In the genomic region with DNA sequence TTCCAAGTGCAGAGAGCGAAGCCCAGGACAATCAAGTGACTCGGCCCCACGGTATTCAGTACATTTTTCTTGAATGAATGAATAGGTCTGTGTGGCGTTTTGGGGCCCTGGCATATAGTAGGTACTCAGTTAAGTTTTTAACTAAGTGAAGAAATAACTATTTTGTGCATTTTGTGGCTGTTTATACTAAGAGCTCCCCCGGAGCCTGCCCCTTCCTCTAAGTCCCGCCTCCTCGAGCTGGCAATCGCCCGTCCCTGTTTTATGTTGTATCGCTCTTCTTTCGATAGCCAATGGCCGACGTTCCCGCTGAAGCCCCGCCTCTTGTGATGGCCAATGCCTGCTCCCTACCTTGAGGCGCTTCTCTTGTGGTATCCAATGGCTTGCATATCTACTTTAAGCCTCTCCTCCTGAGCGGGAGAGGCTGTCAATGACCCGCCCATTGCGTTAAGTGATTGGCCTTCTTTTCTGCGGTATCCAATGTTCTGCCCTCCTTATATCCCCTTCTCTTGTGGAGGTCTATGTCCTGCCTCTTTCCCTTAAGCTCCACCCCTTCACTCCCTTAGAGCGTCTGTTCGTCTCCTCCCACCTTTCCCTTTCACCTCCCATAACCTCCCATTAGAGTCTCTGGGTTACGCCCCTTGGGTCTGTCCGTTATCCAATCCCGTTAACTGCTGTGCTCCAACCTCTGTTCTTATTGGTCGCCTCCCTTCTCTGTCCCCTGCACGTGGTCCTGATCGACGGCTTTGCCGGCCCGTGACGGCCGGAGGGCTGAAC, we compare ENCODE assay signal across 8 cellular contexts. TPM values are rescaled to one million over a fixed set of nuclear protein-coding genes. Genes with fewer than 3 reads are reported as not detected.
A peak's percentile ranks its signal among the peaks of the same experiment; 100 is the strongest.
DNase-seq lines count a peak whose midpoint lies in the region; ATAC-seq and TF ChIP-seq lines count a peak whose summit lies in the region.

No MANE protein-coding gene starts in this region.

- no peak overlapping the region for H3K18ac ChIP-seq in H9 (ENCODE audit: insufficient read length, low read depth, low read length)

- H3K9me3 Mint-ChIP-seq in H9 = peaks cover 0 to 3% of the 10 kb centered on the region in 2 experiments; a peak in 2 of 5 replicates
- H3K9me3 Mint-ChIP-seq in stimulated activated naive CD8-positive, alpha-beta T cell treated with anti-CD3 and anti-CD28 coated beads, Interleukin-15, amount 100 ng/mL, for 72 hours = no peaks in the 10 kb centered on the region

- peak; percentile 87 for ATAC-seq in RWPE2 (ENCODE audit: low read depth)
- ATAC-seq in stimulated activated naive CD8-positive, alpha-beta T cell treated with anti-CD3 and anti-CD28 coated beads, Interleukin-15, amount 100 ng/mL, for 72 hours = peak; percentile 92

- H3K4me1 ChIP-seq in H9 (ENCODE audit: insufficient read depth, low read length) (no peaks in the 10 kb centered on the region; the same call in 1 of the 2 replicates), RWPE2 (ENCODE audit: insufficient read depth, poor library complexity, severe bottlenecking) (no peaks in the 10 kb centered on the region)

- H3K27ac ChIP-seq in H9 (ENCODE audit: insufficient read length, low read depth, low read length) = no peak overlapping the region
- H3K27ac ChIP-seq in RWPE2 (ENCODE audit: poor library complexity, severe bottlenecking) = peak overlapping the region; percentile 74
- H3K27ac ChIP-seq in neural cell (ENCODE audit: low read length) = peak overlapping the region; percentile 84

- H3K79me2 ChIP-seq in H9 (ENCODE audit: insufficient read depth, low read length) (peaks cover 10% of the 10 kb centered on the region; the same call in 1 of the 2 replicates), neural cell (replicated peaks; ENCODE audit: insufficient read depth, low read length) (peaks cover 22% of the 10 kb centered on the region)

- H4K5ac ChIP-seq in H9 (ENCODE audit: insufficient read length, low read depth, low read length) = no peak overlapping the region

- H3K23ac ChIP-seq in H9 (ENCODE audit: insufficient read length, low read depth, low read length) = no peak overlapping the region

- no peak for TF ChIP-seq RAD21 in neural cell (conservative IDR thresholded peaks at IDR 0.05)

- no peak overlapping the region for H3K4ac ChIP-seq in H9 (ENCODE audit: low read depth, low read length)

- H3K36me3 ChIP-seq in RWPE2 (ENCODE audit: low read depth) (peaks cover 5% of the 10 kb centered on the region; the same call in 1 of the 2 replicates), neural cell (ENCODE audit: insufficient read depth, low read length) (no peaks in the 10 kb centered on the region)

- H3T11ph ChIP-seq in H9 (ENCODE audit: low read length) = no peak overlapping the region

- H3K9me2 ChIP-seq in neural cell (ENCODE audit: insufficient read depth, low read length) = no peaks in the 10 kb centered on the region

- H3K27ac Mint-ChIP-seq in H9 = no peak overlapping the region
- H3K27ac Mint-ChIP-seq in stimulated activated naive CD8-positive, alpha-beta T cell treated with anti-CD3 and anti-CD28 coated beads, Interleukin-15, amount 100 ng/mL, for 72 hours = no peak overlapping the region

- peaks cover 3% of the 10 kb centered on the region for H3F3A ChIP-seq in neural cell (ENCODE audit: insufficient read depth, low read length, poor library complexity, severe bottlenecking)

- peak overlapping the region; percentile 43 for H3K4me3 ChIP-seq in RWPE2 (ENCODE audit: severe bottlenecking)
- peak overlapping the region; percentile 57 to 62 for H3K4me3 ChIP-seq in foreskin fibroblast (ENCODE audit: low read depth in 1 of 2, low read length in 2 of 2)
- peak overlapping the region; percentile 88 for H3K4me3 ChIP-seq in neural cell (ENCODE audit: low read length)

- no peak overlapping the region for H2AFZ ChIP-seq in H9 (ENCODE audit: low read length)
- H2AFZ ChIP-seq in neural cell (ENCODE audit: low read depth, low read length) = peak overlapping the region; percentile 54

- no peak overlapping the region for H3K4me3 Mint-ChIP-seq in H9
- H3K4me3 Mint-ChIP-seq in stimulated activated naive CD8-positive, alpha-beta T cell treated with anti-CD3 and anti-CD28 coated beads, Interleukin-15, amount 100 ng/mL, for 72 hours = no peak overlapping the region

- no peaks in the 10 kb centered on the region for H4K20me1 ChIP-seq in H9 (ENCODE audit: control insufficient read depth, insufficient read depth, insufficient read length)
- no peaks in the 10 kb centered on the region for H4K20me1 ChIP-seq in neural cell (ENCODE audit: insufficient read depth)

- peaks cover 8% of the 10 kb centered on the region for H3K79me1 ChIP-seq in H9 (ENCODE audit: insufficient read depth, low read depth, low read length, poor library complexity, severe bottlenecking)

- H2BK5ac ChIP-seq in H9 (ENCODE audit: insufficient read length, low read length) = no peak overlapping the region

- no peak overlapping the region for H3K14ac ChIP-seq in H9 (ENCODE audit: insufficient read depth, low read length)

- H3K23me2 ChIP-seq in H9 (ENCODE audit: insufficient read length, low read depth, low read length, poor library complexity, severe bottlenecking) = peaks cover 17% of the 10 kb centered on the region

- no peak overlapping the region for H4K91ac ChIP-seq in H9 (ENCODE audit: insufficient read length, low read depth, low read length)

- no peak overlapping the region for H3K56ac ChIP-seq in H9 (ENCODE audit: insufficient read length, low read depth, low read length)

- H3K9ac ChIP-seq in H9 (ENCODE audit: extremely low read depth, insufficient read length, low read length) (peak overlapping the region; percentile 18), neural cell (ENCODE audit: low read length) (peak overlapping the region; percentile 64)

- no peak overlapping the region for H2AK5ac ChIP-seq in H9 (ENCODE audit: insufficient read length, low read length)

- no peaks in the 10 kb centered on the region for H3K9me3 ChIP-seq in H9 (ENCODE audit: control insufficient read depth, low read depth, low read length)
- H3K9me3 ChIP-seq in RWPE2 (ENCODE audit: severe bottlenecking) = no peaks in the 10 kb centered on the region
- no peaks in the 10 kb centered on the region for H3K9me3 ChIP-seq in neural cell (ENCODE audit: low read length)

- no peak for TF ChIP-seq EP300 in neural cell (conservative IDR thresholded peaks at IDR 0.05; ENCODE audit: poor library complexity, severe bottlenecking)

- no peak overlapping the region for H2BK12ac ChIP-seq in H9 (ENCODE audit: insufficient read length, low read depth, low read length)

- TF ChIP-seq CTCF in H9 (conservative IDR thresholded peaks at IDR 0.05) = no peak
- no peak for TF ChIP-seq CTCF in RWPE2 (IDR thresholded peaks at IDR 0.05; ENCODE audit: poor library complexity, severe bottlenecking)
- no peak for TF ChIP-seq CTCF in foreskin fibroblast (IDR thresholded peaks at IDR 0.05; ENCODE audit: low read depth, low read length)
- no peak for TF ChIP-seq CTCF in neural cell (IDR thresholded peaks at IDR 0.05; ENCODE audit: poor library complexity, severe bottlenecking)

- WGBS in H9 (ENCODE audit: extremely low coverage, insufficient read length, low lambda C conversion rate) = no CpG with 5 or more reads among the region's 33 CpGs

- no peak overlapping the region for H2BK20ac ChIP-seq in H9 (ENCODE audit: low read depth, low read length, poor library complexity, severe bottlenecking)

- DNase-seq in ELF-1 (ENCODE audit: low read depth, low spot score) (peak; percentile 100), H9 (peak; percentile 99), M059J (ENCODE audit: low read depth) (peak; percentile 100), RWPE2 (ENCODE audit: low spot score) (peak; percentile 98), foreskin fibroblast (peak; percentile 100)
- DNase-seq in activated effector memory CD4-positive, alpha-beta T cell treated with Interleukin-2 at 50 U/mL for 16 hours = peak; percentile 96
- peak; percentile 97 to 99 for DNase-seq in stimulated activated naive CD8-positive, alpha-beta T cell treated with anti-CD3 and anti-CD28 coated beads, Interleukin-15, amount 100 ng/mL, for 72 hours

- peaks cover 1 to 8% (median 7%) of the 10 kb centered on the region in 3 experiments; a peak in 6 of 7 replicates for H3K36me3 Mint-ChIP-seq in H9 (ENCODE audit: insufficient read depth in 1 of 3, low read depth in 3 of 3)

- no peaks in the 10 kb centered on the region for H3K27me3 ChIP-seq in H9 (ENCODE audit: insufficient read depth, low read length)
- no peaks in the 10 kb centered on the region for H3K27me3 ChIP-seq in RWPE2 (ENCODE audit: insufficient read depth, poor library complexity, severe bottlenecking)
- H3K27me3 ChIP-seq in neural cell (ENCODE audit: insufficient read depth, low read depth, low read length) = no peaks in the 10 kb centered on the region

- no peak overlapping the region for H4K8ac ChIP-seq in H9 (replicated peaks; ENCODE audit: insufficient read length, low read depth, low read length)

- H2BK15ac ChIP-seq in H9 (ENCODE audit: low read depth, low read length) = no peak overlapping the region

- H2BK120ac ChIP-seq in H9 (ENCODE audit: low read depth, low read length, poor library complexity, severe bottlenecking) = no peak overlapping the region

- peaks cover 7 to 21% of the 10 kb centered on the region in 2 experiments for H3K4me1 Mint-ChIP-seq in H9
- H3K4me1 Mint-ChIP-seq in stimulated activated naive CD8-positive, alpha-beta T cell treated with anti-CD3 and anti-CD28 coated beads, Interleukin-15, amount 100 ng/mL, for 72 hours = peaks cover 23% of the 10 kb centered on the region

- peak overlapping the region; percentile 25 for H3K4me2 ChIP-seq in H9 (ENCODE audit: insufficient read depth, insufficient read length, low read length)
- H3K4me2 ChIP-seq in neural cell (ENCODE audit: low read length) = peak overlapping the region; percentile 35

- no peaks in the 10 kb centered on the region for H3K27me3 Mint-ChIP-seq in H9 (ENCODE audit: low read depth)
- H3K27me3 Mint-ChIP-seq in stimulated activated naive CD8-positive, alpha-beta T cell treated with anti-CD3 and anti-CD28 coated beads, Interleukin-15, amount 100 ng/mL, for 72 hours = no peaks in the 10 kb centered on the region

TF ChIP-seq in neural cell, 6 proteins besides CTCF, POLR2A, EP300 and RAD21:
- TF ChIP-seq POLR2AphosphoS5 (IDR thresholded peaks at IDR 0.05) (peak; percentile 76), MXI1 (conservative IDR thresholded peaks at IDR 0.05; ENCODE audit: poor library complexity, severe bottlenecking) (no peak)

RNA-seq across cellular contexts. Expression of a gene that starts 0.5 kb away (rescaled TPM):
- 108 and 117 TPM in 2 replicates for total RNA-seq in H9 (2021)
- 36.1 and 69.3 TPM in 2 replicates for total RNA-seq in M059J (2014; rRNA removed; shearing (Covaris generic))
- 79.7 and 89.1 TPM in 2 replicates for polyA plus RNA-seq in neural cell
- polyA minus RNA-seq in neural cell = 79.6 and 83.5 TPM in 2 replicates

RNA-seq across cellular contexts. Expression of a gene that starts 14.0 kb away (rescaled TPM):
- 34.1 and 39.0 TPM in 2 replicates for total RNA-seq in H9 (2021)
- 78.5 and 127 TPM in 2 replicates for total RNA-seq in M059J (2014; rRNA removed; shearing (Covaris generic))
- 102 and 122 TPM in 2 replicates for polyA plus RNA-seq in neural cell
- polyA minus RNA-seq in neural cell = 58.6 and 63.8 TPM in 2 replicates

RNA-seq across cellular contexts. Expression of a gene that starts 46.7 kb away (rescaled TPM):
- 0.90 and 1.1 TPM in 2 replicates for total RNA-seq in H9 (2021)
- total RNA-seq in M059J (2014; rRNA removed; shearing (Covaris generic)) = 0.02 TPM in 2 replicates
- polyA plus RNA-seq in neural cell = not detected in 2 replicates
- polyA minus RNA-seq in neural cell = under 0.01 and 0.12 TPM in 2 replicates
